ENCODE assay signal across 1 cellular context in the genomic region with DNA sequence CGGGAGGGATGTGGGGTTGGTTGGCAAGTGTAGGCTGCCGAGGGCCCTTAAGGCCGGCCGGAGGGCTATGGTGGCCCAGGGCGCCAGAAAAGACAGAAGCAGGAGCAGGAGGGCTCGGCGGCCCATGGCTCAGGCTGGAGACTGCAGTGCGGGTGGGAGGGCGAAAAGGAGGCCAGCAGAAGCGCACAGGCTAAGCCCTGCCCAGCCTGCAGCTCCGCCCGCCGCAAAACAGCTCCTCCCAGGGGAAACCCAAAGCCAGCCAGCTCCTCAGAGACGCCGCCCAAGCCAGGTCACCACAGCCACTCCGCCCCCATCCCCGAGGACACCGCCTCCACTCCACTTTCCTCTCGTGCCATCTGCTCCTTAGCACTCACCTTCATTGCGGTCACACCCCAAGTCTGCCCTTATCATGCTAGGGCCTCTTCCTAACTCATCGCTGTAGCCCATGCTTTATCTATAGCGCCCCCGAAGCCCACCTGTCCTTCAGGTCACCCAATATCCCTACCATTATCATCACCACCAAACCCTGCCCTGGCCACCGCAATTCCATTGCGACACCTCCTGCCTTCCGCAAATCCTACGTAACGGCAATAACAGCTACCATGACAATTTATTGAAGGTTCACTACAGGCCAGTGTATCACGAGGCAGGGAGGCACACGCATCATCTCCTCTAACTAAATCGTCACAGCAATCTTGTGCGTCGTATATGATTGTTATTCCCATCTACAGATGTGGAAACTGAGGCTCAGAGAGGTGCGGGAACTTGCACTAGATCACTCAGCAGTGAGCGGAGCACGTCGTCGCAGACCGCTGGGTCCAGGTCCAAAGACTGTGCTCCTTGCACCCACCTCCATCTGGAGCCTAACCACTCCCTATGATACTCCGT.
TF ChIP-seq lines count a peak whose summit lies in the region.

A gene (minus strand): TSS at position 154 of the 888 bp plus-strand sequence. CDS start 28 bp downstream, at position 126.

TF ChIP-seq in K562, 482 proteins besides CTCF, POLR2A, EP300 and RAD21 (continued from another document and continues in another):
- TF ChIP-seq, protein P1, sequence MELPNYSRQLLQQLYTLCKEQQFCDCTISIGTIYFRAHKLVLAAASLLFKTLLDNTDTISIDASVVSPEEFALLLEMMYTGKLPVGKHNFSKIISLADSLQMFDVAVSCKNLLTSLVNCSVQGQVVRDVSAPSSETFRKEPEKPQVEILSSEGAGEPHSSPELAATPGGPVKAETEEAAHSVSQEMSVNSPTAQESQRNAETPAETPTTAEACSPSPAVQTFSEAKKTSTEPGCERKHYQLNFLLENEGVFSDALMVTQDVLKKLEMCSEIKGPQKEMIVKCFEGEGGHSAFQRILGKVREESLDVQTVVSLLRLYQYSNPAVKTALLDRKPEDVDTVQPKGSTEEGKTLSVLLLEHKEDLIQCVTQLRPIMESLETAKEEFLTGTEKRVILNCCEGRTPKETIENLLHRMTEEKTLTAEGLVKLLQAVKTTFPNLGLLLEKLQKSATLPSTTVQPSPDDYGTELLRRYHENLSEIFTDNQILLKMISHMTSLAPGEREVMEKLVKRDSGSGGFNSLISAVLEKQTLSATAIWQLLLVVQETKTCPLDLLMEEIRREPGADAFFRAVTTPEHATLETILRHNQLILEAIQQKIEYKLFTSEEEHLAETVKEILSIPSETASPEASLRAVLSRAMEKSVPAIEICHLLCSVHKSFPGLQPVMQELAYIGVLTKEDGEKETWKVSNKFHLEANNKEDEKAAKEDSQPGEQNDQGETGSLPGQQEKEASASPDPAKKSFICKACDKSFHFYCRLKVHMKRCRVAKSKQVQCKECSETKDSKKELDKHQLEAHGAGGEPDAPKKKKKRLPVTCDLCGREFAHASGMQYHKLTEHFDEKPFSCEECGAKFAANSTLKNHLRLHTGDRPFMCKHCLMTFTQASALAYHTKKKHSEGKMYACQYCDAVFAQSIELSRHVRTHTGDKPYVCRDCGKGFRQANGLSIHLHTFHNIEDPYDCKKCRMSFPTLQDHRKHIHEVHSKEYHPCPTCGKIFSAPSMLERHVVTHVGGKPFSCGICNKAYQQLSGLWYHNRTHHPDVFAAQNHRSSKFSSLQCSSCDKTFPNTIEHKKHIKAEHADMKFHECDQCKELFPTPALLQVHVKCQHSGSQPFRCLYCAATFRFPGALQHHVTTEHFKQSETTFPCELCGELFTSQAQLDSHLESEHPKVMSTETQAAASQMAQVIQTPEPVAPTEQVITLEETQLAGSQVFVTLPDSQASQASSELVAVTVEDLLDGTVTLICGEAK (IDR thresholded peaks at IDR 0.05): no peak
- TF ChIP-seq, protein P1 (CRISPR knock-in tag; IDR thresholded peaks at IDR 0.05): no peak
- TF ChIP-seq TAF1 (IDR thresholded peaks at IDR 0.05; ENCODE audit: control insufficient read depth, extremely low read depth, insufficient read depth, low read length, severe bottlenecking) (peak; percentile 75), SMARCA4 (IDR thresholded peaks at IDR 0.05) (peak; percentile 73), PRPF4 (IDR thresholded peaks at IDR 0.05; ENCODE audit: insufficient read depth, low read depth, low read length, poor library complexity, severe bottlenecking) (no peak), RFX1 (IDR thresholded peaks at IDR 0.05) (peak; percentile 41; the same call in 1 of the 2 replicates), ZNF785 (CRISPR knock-in tag; IDR thresholded peaks at IDR 0.05) (no peak), FOSL1 (tag; conservative IDR thresholded peaks at IDR 0.05) (peak; percentile 44), TAL1 (IDR thresholded peaks at IDR 0.05) (peak; percentile 57), IFI16 (CRISPR knock-in tag; IDR thresholded peaks at IDR 0.05) (no peak), PTRF (tag; IDR thresholded peaks at IDR 0.05) (no peak), CHD4 (IDR thresholded peaks at IDR 0.05; ENCODE audit: insufficient read depth, insufficient replicate concordance, low read depth, low read length, poor library complexity, severe bottlenecking) (no peak), NFATC3 (IDR thresholded peaks at IDR 0.05) (0 out of 2 replicates have a peak, but pooled peaks have one; percentile 15), BHLHE40 (IDR thresholded peaks at IDR 0.05; ENCODE audit: low read length) (peak; percentile 90), ELF4 (CRISPR knock-in tag; IDR thresholded peaks at IDR 0.05) (peak; percentile 71), POLR2AphosphoS5 (IDR thresholded peaks at IDR 0.05; ENCODE audit: control insufficient read depth, insufficient read depth, low read depth, low read length) (peak; percentile 67; the same call in 1 of the 2 replicates), TOE1 (IDR thresholded peaks at IDR 0.05; ENCODE audit: borderline replicate concordance) (peak; percentile 51; the same call in 1 of the 2 replicates), TOE1 (CRISPR knock-in tag; IDR thresholded peaks at IDR 0.05; ENCODE audit: borderline replicate concordance, low read depth) (no peak), HNRNPLL (IDR thresholded peaks at IDR 0.05; ENCODE audit: low read depth, low read length, poor library complexity, severe bottlenecking) (peak; percentile 86), YBX1 (IDR thresholded peaks at IDR 0.05) (no peak), BDP1 (IDR thresholded peaks at IDR 0.05; ENCODE audit: insufficient read depth, insufficient read length) (no peak), RB1 (IDR thresholded peaks at IDR 0.05; ENCODE audit: low read depth) (peak; percentile 73), STAG1 (CRISPR knock-in tag; IDR thresholded peaks at IDR 0.05; ENCODE audit: borderline replicate concordance) (no peak), BRD9 (IDR thresholded peaks at IDR 0.05; ENCODE audit: low read depth, partially characterized antibody) (peak; percentile 31), CC2D1A (IDR thresholded peaks at IDR 0.05) (no peak), MXI1 (IDR thresholded peaks at IDR 0.05; ENCODE audit: low read depth, low read length) (no peak), HDAC2 (IDR thresholded peaks at IDR 0.05) (peak; percentile 72), CBX2 (IDR thresholded peaks at IDR 0.05; ENCODE audit: insufficient read depth, low read length, poor library complexity, severe bottlenecking) (no peak), MAZ (CRISPR knock-in tag; conservative IDR thresholded peaks at IDR 0.05 in 1 of 2, IDR thresholded peaks at IDR 0.05 in 1 of 2) (peak; percentile 67 to 78), XRCC3 (IDR thresholded peaks at IDR 0.05) (no peak), ZNF561 (CRISPR knock-in tag; conservative IDR thresholded peaks at IDR 0.05) (no peak), NONO (IDR thresholded peaks at IDR 0.05; ENCODE audit: low read depth in 2 of 2, low read length in 1 of 2) (peak in 1 of 2 experiments; percentile 3; a peak in 1 of 4 replicates), ASH1L (IDR thresholded peaks at IDR 0.05; ENCODE audit: borderline replicate concordance, low read depth, partially characterized antibody) (no peak)
- TF ChIP-seq, protein P2, sequence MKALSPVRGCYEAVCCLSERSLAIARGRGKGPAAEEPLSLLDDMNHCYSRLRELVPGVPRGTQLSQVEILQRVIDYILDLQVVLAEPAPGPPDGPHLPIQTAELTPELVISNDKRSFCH (CRISPR knock-in tag; IDR thresholded peaks at IDR 0.05): no peak
- TF ChIP-seq, protein P2 (tag; IDR thresholded peaks at IDR 0.05): peak; percentile 40; the same call in 1 of the 2 replicates
- TF ChIP-seq, protein P3, sequence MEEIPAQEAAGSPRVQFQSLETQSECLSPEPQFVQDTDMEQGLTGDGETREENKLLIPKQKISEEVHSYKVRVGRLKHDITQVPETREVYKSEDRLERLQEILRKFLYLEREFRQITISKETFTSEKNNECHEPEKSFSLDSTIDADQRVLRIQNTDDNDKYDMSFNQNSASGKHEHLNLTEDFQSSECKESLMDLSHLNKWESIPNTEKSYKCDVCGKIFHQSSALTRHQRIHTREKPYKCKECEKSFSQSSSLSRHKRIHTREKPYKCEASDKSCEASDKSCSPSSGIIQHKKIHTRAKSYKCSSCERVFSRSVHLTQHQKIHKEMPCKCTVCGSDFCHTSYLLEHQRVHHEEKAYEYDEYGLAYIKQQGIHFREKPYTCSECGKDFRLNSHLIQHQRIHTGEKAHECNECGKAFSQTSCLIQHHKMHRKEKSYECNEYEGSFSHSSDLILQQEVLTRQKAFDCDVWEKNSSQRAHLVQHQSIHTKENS (CRISPR knock-in tag; IDR thresholded peaks at IDR 0.05): no peak
- TF ChIP-seq, protein P4, sequence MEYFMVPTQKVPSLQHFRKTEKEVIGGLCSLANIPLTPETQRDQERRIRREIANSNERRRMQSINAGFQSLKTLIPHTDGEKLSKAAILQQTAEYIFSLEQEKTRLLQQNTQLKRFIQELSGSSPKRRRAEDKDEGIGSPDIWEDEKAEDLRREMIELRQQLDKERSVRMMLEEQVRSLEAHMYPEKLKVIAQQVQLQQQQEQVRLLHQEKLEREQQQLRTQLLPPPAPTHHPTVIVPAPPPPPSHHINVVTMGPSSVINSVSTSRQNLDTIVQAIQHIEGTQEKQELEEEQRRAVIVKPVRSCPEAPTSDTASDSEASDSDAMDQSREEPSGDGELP (CRISPR knock-in tag; IDR thresholded peaks at IDR 0.05; ENCODE audit: borderline replicate concordance): peak; percentile 74; the same call in 1 of the 2 replicates
- TF ChIP-seq, protein P5, sequence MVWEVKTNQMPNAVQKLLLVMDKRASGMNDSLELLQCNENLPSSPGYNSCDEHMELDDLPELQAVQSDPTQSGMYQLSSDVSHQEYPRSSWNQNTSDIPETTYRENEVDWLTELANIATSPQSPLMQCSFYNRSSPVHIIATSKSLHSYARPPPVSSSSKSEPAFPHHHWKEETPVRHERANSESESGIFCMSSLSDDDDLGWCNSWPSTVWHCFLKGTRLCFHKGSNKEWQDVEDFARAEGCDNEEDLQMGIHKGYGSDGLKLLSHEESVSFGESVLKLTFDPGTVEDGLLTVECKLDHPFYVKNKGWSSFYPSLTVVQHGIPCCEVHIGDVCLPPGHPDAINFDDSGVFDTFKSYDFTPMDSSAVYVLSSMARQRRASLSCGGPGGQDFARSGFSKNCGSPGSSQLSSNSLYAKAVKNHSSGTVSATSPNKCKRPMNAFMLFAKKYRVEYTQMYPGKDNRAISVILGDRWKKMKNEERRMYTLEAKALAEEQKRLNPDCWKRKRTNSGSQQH (CRISPR knock-in tag; IDR thresholded peaks at IDR 0.05): 0 out of 2 replicates have a peak, but pooled peaks have one; percentile 46
- TF ChIP-seq, protein P6, sequence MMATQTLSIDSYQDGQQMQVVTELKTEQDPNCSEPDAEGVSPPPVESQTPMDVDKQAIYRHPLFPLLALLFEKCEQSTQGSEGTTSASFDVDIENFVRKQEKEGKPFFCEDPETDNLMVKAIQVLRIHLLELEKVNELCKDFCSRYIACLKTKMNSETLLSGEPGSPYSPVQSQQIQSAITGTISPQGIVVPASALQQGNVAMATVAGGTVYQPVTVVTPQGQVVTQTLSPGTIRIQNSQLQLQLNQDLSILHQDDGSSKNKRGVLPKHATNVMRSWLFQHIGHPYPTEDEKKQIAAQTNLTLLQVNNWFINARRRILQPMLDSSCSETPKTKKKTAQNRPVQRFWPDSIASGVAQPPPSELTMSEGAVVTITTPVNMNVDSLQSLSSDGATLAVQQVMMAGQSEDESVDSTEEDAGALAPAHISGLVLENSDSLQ (IDR thresholded peaks at IDR 0.05): no peak
- TF ChIP-seq, protein P7, sequence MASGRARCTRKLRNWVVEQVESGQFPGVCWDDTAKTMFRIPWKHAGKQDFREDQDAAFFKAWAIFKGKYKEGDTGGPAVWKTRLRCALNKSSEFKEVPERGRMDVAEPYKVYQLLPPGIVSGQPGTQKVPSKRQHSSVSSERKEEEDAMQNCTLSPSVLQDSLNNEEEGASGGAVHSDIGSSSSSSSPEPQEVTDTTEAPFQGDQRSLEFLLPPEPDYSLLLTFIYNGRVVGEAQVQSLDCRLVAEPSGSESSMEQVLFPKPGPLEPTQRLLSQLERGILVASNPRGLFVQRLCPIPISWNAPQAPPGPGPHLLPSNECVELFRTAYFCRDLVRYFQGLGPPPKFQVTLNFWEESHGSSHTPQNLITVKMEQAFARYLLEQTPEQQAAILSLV (tag; IDR thresholded peaks at IDR 0.05): no peak
- TF ChIP-seq, protein P8, sequence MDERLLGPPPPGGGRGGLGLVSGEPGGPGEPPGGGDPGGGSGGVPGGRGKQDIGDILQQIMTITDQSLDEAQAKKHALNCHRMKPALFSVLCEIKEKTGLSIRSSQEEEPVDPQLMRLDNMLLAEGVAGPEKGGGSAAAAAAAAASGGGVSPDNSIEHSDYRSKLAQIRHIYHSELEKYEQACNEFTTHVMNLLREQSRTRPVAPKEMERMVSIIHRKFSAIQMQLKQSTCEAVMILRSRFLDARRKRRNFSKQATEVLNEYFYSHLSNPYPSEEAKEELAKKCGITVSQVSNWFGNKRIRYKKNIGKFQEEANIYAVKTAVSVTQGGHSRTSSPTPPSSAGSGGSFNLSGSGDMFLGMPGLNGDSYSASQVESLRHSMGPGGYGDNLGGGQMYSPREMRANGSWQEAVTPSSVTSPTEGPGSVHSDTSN (CRISPR knock-in tag; IDR thresholded peaks at IDR 0.05; ENCODE audit: low read depth): no peak
- TF ChIP-seq, protein P8 (tag; conservative IDR thresholded peaks at IDR 0.05; ENCODE audit: low read depth): no peak
